8 cellular contexts compared by ENCODE assay signal in genomic region chr18:79458131-79458838, GRCh38.
A peak's percentile ranks its signal among the peaks of the same experiment; 100 is the strongest.
DNase-seq lines count a peak whose midpoint lies in the region; ATAC-seq and TF ChIP-seq lines count a peak whose summit lies in the region.

No MANE protein-coding gene starts in this region.

- H3K36me3 ChIP-seq in cardiac muscle cell (no peaks in the 10 kb centered on the region), psoas muscle (ENCODE audit: insufficient read depth in 1 of 2, low read depth in 1 of 2) (peaks cover 0 to 63% of the 10 kb centered on the region in 2 donors)

- H3K4me1 ChIP-seq in cardiac muscle cell (ENCODE audit: low read depth) (peaks cover 11% of the 10 kb centered on the region), psoas muscle (no peaks in the 10 kb centered on the region)

- H3K27me3 ChIP-seq in cardiac muscle cell (no peaks in the 10 kb centered on the region), psoas muscle (ENCODE audit: insufficient read depth in 3 of 3, low read length in 2 of 3) (no peaks in the 10 kb centered on the region)

- peak; percentile 96 for DNase-seq in COLO829 (ENCODE audit: low spot score)
- peak; percentile 81 for DNase-seq in SW480 (ENCODE audit: low spot score)
- peak; percentile 58 to 94 for DNase-seq in cardiac muscle cell (ENCODE audit: low read depth in 1 of 2, low spot score in 1 of 2)
- peak; percentile 74 to 85 for DNase-seq in psoas muscle
- no peak for DNase-seq in activated gamma-delta T cell (lab: John Stamatoyannopoulos, UW)
- no peak for DNase-seq in NCI-H524 treated with DMSO at 0.1 percent for 48 hours (lab: John Stamatoyannopoulos, UW)

- 59 to 67% (median 63%) methylated on average over 45 of the region's 45 CpGs for WGBS in psoas muscle, 3 donors

- H3K4me3 ChIP-seq in cardiac muscle cell (no peak overlapping the region), psoas muscle (peak overlapping the region; percentile 4)

- H3K27ac ChIP-seq in cardiac muscle cell (peak overlapping the region; percentile 81), psoas muscle (peak overlapping the region; percentile 76)

- ATAC-seq in psoas muscle (peak; percentile 42 to 69 (median 56)), HG02970 (IDR thresholded peaks at IDR 0.05; ENCODE audit: low FRiP score, unreplicated experiment) (no peak), GM21786 (IDR thresholded peaks at IDR 0.05; ENCODE audit: unreplicated experiment) (no peak)

- TF ChIP-seq CTCF in cardiac muscle cell (IDR thresholded peaks at IDR 0.05; ENCODE audit: low read depth, low read length) (no peak), psoas muscle (IDR thresholded peaks at IDR 0.05) (no peak)

- intact Hi-C loops in psoas muscle (cut with DNase I), result no loop called here

- no peaks in the 10 kb centered on the region for H3K9me3 ChIP-seq in cardiac muscle cell (ENCODE audit: low read depth)
- H3K9me3 ChIP-seq in psoas muscle, result no peaks in the 10 kb centered on the region

Comparison
In these comparisons a context has a peak if more than half of its experiments do, and no peak if none do; other contexts are left out.
1. DNase-seq: peak in COLO829 (single experiment), SW480 (single experiment), cardiac muscle cell (2 of 2) and psoas muscle (2 of 2); none in activated gamma-delta T cell (single experiment) and NCI-H524 treated with DMSO at 0.1 percent for 48 hours (single experiment).
2. ATAC-seq: peak in psoas muscle (4 of 4); none in HG02970 (single experiment) and GM21786 (single experiment).